ENCODE assay signal across 1 cellular context in the genomic region with DNA sequence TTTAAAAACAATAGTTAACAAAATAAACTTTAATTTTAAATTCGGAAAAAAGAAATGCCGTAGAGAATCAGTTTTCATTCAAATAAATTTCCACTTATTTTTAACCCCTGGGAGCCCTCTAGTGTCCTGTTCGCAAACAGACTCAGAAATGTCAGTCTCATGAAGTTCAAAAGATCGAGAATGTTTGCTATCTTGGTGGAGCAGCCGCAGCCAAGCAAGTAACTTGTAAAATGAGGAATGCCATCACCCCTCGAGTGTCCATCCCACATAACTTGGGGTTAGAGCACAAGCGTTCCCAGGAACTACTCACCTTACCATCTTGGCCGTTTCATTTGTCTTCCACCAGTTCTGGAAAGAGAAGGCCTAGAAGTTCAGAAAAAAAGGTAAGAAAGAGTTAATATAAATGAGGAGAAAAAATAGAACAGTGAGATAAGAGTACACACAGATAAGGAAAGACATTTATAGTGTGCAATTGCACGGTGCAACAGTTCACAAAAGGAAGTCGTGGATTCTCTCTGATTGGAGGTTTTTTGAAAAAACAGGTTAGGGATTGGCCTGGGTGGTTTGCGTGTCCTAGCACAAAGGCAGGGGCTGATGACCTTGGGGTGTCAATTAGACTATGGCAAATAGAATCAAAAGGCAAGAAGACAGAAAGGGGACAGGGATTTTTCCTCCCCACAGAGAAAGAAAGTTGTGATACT.
TF ChIP-seq lines count a peak whose summit lies in the region.

A gene (minus strand): TSS at position 468 of the 701 bp plus-strand sequence. CDS start 1,650 bp downstream, outside the sequence.

TF ChIP-seq in GM12878, 131 proteins besides CTCF, POLR2A, EP300 and RAD21 (continued from another document):
- TF ChIP-seq, protein P1, sequence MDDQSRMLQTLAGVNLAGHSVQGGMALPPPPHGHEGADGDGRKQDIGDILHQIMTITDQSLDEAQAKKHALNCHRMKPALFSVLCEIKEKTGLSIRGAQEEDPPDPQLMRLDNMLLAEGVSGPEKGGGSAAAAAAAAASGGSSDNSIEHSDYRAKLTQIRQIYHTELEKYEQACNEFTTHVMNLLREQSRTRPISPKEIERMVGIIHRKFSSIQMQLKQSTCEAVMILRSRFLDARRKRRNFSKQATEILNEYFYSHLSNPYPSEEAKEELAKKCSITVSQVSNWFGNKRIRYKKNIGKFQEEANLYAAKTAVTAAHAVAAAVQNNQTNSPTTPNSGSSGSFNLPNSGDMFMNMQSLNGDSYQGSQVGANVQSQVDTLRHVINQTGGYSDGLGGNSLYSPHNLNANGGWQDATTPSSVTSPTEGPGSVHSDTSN (IDR thresholded peaks at IDR 0.05; ENCODE audit: insufficient replicate concordance, low read depth, low read length), result no peak
